ENCODE assay signal across 28 cellular contexts in genomic region chr7:36039671-36040070, GRCh38.
DNase-seq lines count a peak whose midpoint lies in the region; ATAC-seq and TF ChIP-seq lines count a peak whose summit lies in the region.
"Had no signal": no experiment of that assay in that cellular context is flagged by ENCODE, and none has a peak within 500 bp of the region (broad histone marks: within the 10 kb centered on the region; RNA-seq: fewer than 3 reads in every experiment).

No MANE protein-coding gene starts in this region.

- POLR2A ChIA-PET in MCF 10A (lab: Yijun Ruan, JAX): interaction anchor here (0.6 to 1.1 kb wide), 2 partner anchors 9 to 79 kb away, joined by 4 read pairs; no protein-coding TSS in a partner anchor

- 100% methylated on average over 3 of the region's 3 CpGs for WGBS in mammary epithelial cell (ENCODE audit: low coverage, missing lambda C conversion rate)

- TF ChIP-seq CTCF in MCF 10A (IDR thresholded peaks at IDR 0.05; ENCODE audit: unreplicated experiment) (no peak), mammary epithelial cell (conservative IDR thresholded peaks at IDR 0.05 in 1 of 2, IDR thresholded peaks at IDR 0.05 in 1 of 2; ENCODE audit: extremely low read depth in 1 of 2, insufficient read depth in 1 of 2, low read depth in 1 of 2, low read length in 2 of 2) (no peak), endothelial cell (IDR thresholded peaks at IDR 0.05; ENCODE audit: unreplicated experiment) (no peak), nephron (IDR thresholded peaks at IDR 0.05; ENCODE audit: unreplicated experiment in 3 of 3) (no peak), upper lobe of right lung (IDR thresholded peaks at IDR 0.05) (no peak), dorsolateral prefrontal cortex (IDR thresholded peaks at IDR 0.05 in 54 of 56, conservative IDR thresholded peaks at IDR 0.05 in 2 of 56; ENCODE audit: low read depth in 1 of 56, partially characterized antibody in 56 of 56) (no peak)

- H3K27ac Mint-ChIP-seq in MCF 10A (ENCODE audit: low read depth, unreplicated experiment) (peak overlapping the region; percentile 51), endothelial cell (ENCODE audit: unreplicated experiment) (peak overlapping the region; percentile 67), nephron (peak overlapping the region in 2 of 3 experiments; percentile 46 to 67)
- no peak overlapping the region for H3K27ac Mint-ChIP-seq in activated naive CD8-positive, alpha-beta T cell treated with anti-CD3 and anti-CD28 coated beads, Interleukin-2, amount 50 U/mL, for 24 hours
- H3K27ac Mint-ChIP-seq: CD14-positive monocyte had no signal

- ATAC-seq in upper lobe of right lung: no peak
- no peak for ATAC-seq in activated naive CD8-positive, alpha-beta T cell treated with anti-CD3 and anti-CD28 coated beads, Interleukin-2, amount 50 U/mL, for 24 hours
- ATAC-seq: GM12878, PC-3 had no signal

- no peaks in the 10 kb centered on the region for H4K20me1 ChIP-seq in mammary epithelial cell (ENCODE audit: insufficient read depth, low read length)

- peaks cover 33% of the 10 kb centered on the region for H3K4me1 Mint-ChIP-seq in MCF 10A (ENCODE audit: insufficient read depth, unreplicated experiment)
- H3K4me1 Mint-ChIP-seq in endothelial cell (ENCODE audit: unreplicated experiment): peaks cover 55% of the 10 kb centered on the region
- H3K4me1 Mint-ChIP-seq in nephron: peaks cover 46% of the 10 kb centered on the region
- H3K4me1 Mint-ChIP-seq in activated naive CD8-positive, alpha-beta T cell treated with anti-CD3 and anti-CD28 coated beads, Interleukin-2, amount 50 U/mL, for 24 hours: peaks cover 3% of the 10 kb centered on the region
- H3K4me1 Mint-ChIP-seq: CD8-positive, alpha-beta memory T cell had no signal

- no peaks in the 10 kb centered on the region for H3K36me3 Mint-ChIP-seq in MCF 10A (ENCODE audit: insufficient read depth, unreplicated experiment)
- no peaks in the 10 kb centered on the region for H3K36me3 Mint-ChIP-seq in endothelial cell (ENCODE audit: low read depth, unreplicated experiment)
- no peaks in the 10 kb centered on the region for H3K36me3 Mint-ChIP-seq in nephron (ENCODE audit: low read depth)
- no peaks in the 10 kb centered on the region for H3K36me3 Mint-ChIP-seq in activated naive CD8-positive, alpha-beta T cell treated with anti-CD3 and anti-CD28 coated beads, Interleukin-2, amount 50 U/mL, for 24 hours (ENCODE audit: low read depth)
- H3K36me3 Mint-ChIP-seq: CD14-positive monocyte; CD8-positive, alpha-beta memory T cell had no signal

- in situ Hi-C loops in mammary epithelial cell (cut with MboI; ENCODE audit: low sequenced_read_pairs in 2 of 2): no loop called here

- no peak overlapping the region for H2AFZ ChIP-seq in mammary epithelial cell (ENCODE audit: low read depth, low read length)

- no peaks in the 10 kb centered on the region for H3K36me3 ChIP-seq in mammary epithelial cell (ENCODE audit: insufficient read depth, low read length)
- no peaks in the 10 kb centered on the region for H3K36me3 ChIP-seq in upper lobe of right lung
- H3K36me3 ChIP-seq: BE2C, SJSA1 had no signal

- dilution Hi-C loops in mammary epithelial cell (cut with HindIII; ENCODE audit: low sequenced_read_pairs): no loop called here

- H3K27me3 Mint-ChIP-seq in MCF 10A (ENCODE audit: insufficient read depth, unreplicated experiment) (peaks cover 15% of the 10 kb centered on the region), endothelial cell (ENCODE audit: unreplicated experiment) (peaks cover 16% of the 10 kb centered on the region), nephron (ENCODE audit: low read depth) (peaks cover 6% of the 10 kb centered on the region)
- H3K27me3 Mint-ChIP-seq in activated naive CD8-positive, alpha-beta T cell treated with anti-CD3 and anti-CD28 coated beads, Interleukin-2, amount 50 U/mL, for 24 hours: no peaks in the 10 kb centered on the region

- peaks cover 16% of the 10 kb centered on the region for H3K4me1 ChIP-seq in mammary epithelial cell (ENCODE audit: insufficient read depth, low read length)
- H3K4me1 ChIP-seq in upper lobe of right lung: peaks cover 41% of the 10 kb centered on the region

- H3K4me3 ChIP-seq in mammary epithelial cell (replicated peaks in 1 of 3; ENCODE audit: insufficient read depth in 1 of 3, low read depth in 2 of 3, low read length in 3 of 3) (no peak overlapping the region), upper lobe of right lung (no peak overlapping the region), dorsolateral prefrontal cortex (no peak overlapping the region)
- H3K4me3 ChIP-seq: GM12878, SJSA1 had no signal

- BruUV-seq in MCF 10A (replicated peaks; lab: Mats Ljungman, UMichigan): no TSS peak
- no TSS peak for BruUV-seq in mammary epithelial cell (replicated peaks; lab: Mats Ljungman, UMichigan)

- CTCF ChIA-PET in MCF 10A (lab: Yijun Ruan, JAX) (interaction anchor here (0.6 to 0.9 kb wide), 3 partner anchors 89 to 1121 kb away, joined by 3 to 6 read pairs (median 3); no protein-coding TSS in a partner anchor), mammary epithelial cell (lab: Charles Lee; ENCODE audit: low non-redundant PET) (no interaction called here)

- H3K4me2 ChIP-seq in mammary epithelial cell (ENCODE audit: insufficient read depth, low read depth, low read length): no peak overlapping the region

- H3K27ac ChIP-seq in mammary epithelial cell (ENCODE audit: insufficient read depth, low read depth, low read length) (no peak overlapping the region), upper lobe of right lung (peak overlapping the region; percentile 12), dorsolateral prefrontal cortex (no peak overlapping the region)
- H3K27ac ChIP-seq: SJSA1 had no signal

- H3K9me3 Mint-ChIP-seq in MCF 10A (ENCODE audit: unreplicated experiment) (no peaks in the 10 kb centered on the region), endothelial cell (ENCODE audit: unreplicated experiment) (no peaks in the 10 kb centered on the region), nephron (no peaks in the 10 kb centered on the region)
- H3K9me3 Mint-ChIP-seq in activated naive CD8-positive, alpha-beta T cell treated with anti-CD3 and anti-CD28 coated beads, Interleukin-2, amount 50 U/mL, for 24 hours: no peaks in the 10 kb centered on the region
- H3K9me3 Mint-ChIP-seq: CD14-positive monocyte; CD8-positive, alpha-beta memory T cell had no signal

- no peaks in the 10 kb centered on the region for H3K9me3 ChIP-seq in mammary epithelial cell (replicated peaks; ENCODE audit: insufficient read depth, low read length)
- H3K9me3 ChIP-seq in upper lobe of right lung: no peaks in the 10 kb centered on the region
- H3K9me3 ChIP-seq: BE2C, SJSA1 had no signal

- H3K27me3 ChIP-seq in mammary epithelial cell (ENCODE audit: insufficient read depth, low read length): no peaks in the 10 kb centered on the region
- H3K27me3 ChIP-seq in upper lobe of right lung: no peaks in the 10 kb centered on the region
- peaks cover 0 to 3% (median 0%) of the 10 kb centered on the region in 45 donors for H3K27me3 ChIP-seq in dorsolateral prefrontal cortex
- H3K27me3 ChIP-seq: BE2C, SJSA1 had no signal

- no peak overlapping the region for H3K9ac ChIP-seq in mammary epithelial cell (ENCODE audit: insufficient read depth, low read length)

- no peak for DNase-seq in MCF 10A (ENCODE audit: unreplicated experiment)
- no peak for DNase-seq in mammary epithelial cell
- no peak for DNase-seq in endothelial cell (ENCODE audit: low spot score)
- DNase-seq in upper lobe of right lung: no peak
- no peak for DNase-seq in activated naive CD8-positive, alpha-beta T cell treated with anti-CD3 and anti-CD28 coated beads, Interleukin-2, amount 50 U/mL, for 24 hours
- no peak for DNase-seq in dorsolateral prefrontal cortex
- DNase-seq in T-helper 9 cell: no peak
- DNase-seq: 8988T; ACHN; BE2C; CD8-positive, alpha-beta memory T cell; DMS 273 treated with DMSO at 0.1 percent for 48 hours; DMS79; EL; GDM1; NCI-H1092 treated with DMSO at 0.1 percent for 48 hours; NCI-H1436 treated with DMSO at 0.1 percent for 48 hours; NCI-H187 treated with DMSO at 0.1 percent for 48 hours; NCI-H2171 treated with DMSO at 0.1 percent for 48 hours; NCI-H345; NCI-H510A treated with DMSO at 0.1 percent for 48 hours; NK-92 treated with Interleukin-12 subunit alpha and Interleukin-12 subunit beta, amount 100 ng/mL, for 24 hours; PC-3; Right ventricle myocardium superior had no signal

- intact Hi-C loops in MCF 10A (cut with micrococcal nuclease) (no loop called here), mammary epithelial cell (cut with micrococcal nuclease) (loop anchor here (5.0 kb wide), 1 partner anchor 113 kb away; the partner anchor contains the start of gene EEPD1), upper lobe of right lung (cut with DNase I) (no loop called here), dorsolateral prefrontal cortex (cut with DNase I) (no loop called here)

- no peaks in the 10 kb centered on the region for H3K79me2 ChIP-seq in mammary epithelial cell (ENCODE audit: insufficient read depth, low read length)

- H3K4me3 Mint-ChIP-seq in MCF 10A (ENCODE audit: unreplicated experiment) (no peak overlapping the region), endothelial cell (ENCODE audit: unreplicated experiment) (no peak overlapping the region), nephron (no peak overlapping the region)
- H3K4me3 Mint-ChIP-seq in activated naive CD8-positive, alpha-beta T cell treated with anti-CD3 and anti-CD28 coated beads, Interleukin-2, amount 50 U/mL, for 24 hours: no peak overlapping the region
- H3K4me3 Mint-ChIP-seq: CD14-positive monocyte; CD8-positive, alpha-beta memory T cell had no signal
